Comparison of ENCODE assay signal across 17 cellular contexts in the genomic region with DNA sequence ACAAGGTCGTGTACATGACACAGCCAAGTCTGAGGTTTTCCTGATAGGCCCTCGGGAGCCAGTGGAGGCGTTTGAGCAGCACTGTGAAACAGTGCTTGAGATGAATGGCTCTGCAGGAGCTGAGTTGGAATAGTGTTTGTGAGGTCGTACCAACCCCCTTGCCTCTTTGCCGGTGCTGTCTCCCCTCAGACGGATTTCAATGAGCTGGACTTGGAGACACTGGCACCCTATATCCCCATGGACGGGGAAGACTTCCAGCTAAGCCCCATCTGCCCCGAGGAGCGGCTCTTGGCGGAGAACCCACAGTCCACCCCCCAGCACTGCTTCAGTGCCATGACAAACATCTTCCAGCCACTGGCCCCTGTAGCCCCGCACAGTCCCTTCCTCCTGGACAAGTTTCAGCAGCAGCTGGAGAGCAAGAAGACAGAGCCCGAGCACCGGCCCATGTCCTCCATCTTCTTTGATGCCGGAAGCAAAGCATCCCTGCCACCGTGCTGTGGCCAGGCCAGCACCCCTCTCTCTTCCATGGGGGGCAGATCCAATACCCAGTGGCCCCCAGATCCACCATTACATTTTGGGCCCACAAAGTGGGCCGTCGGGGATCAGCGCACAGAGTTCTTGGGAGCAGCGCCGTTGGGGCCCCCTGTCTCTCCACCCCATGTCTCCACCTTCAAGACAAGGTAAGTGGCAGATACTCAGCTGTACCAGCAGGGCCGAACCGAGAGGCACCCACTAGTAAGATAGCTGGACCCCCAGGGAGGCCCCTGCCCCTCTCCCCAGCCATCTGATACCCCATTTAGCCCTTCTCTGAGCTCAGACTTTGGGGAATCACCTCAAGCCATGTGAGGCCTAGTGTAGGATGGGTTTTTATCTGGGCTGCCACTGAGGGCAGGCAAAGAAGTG.
"Had no signal": no experiment of that assay in that cellular context is flagged by ENCODE, and none has a peak within 500 bp of the region (broad histone marks: within the 10 kb centered on the region; RNA-seq: fewer than 3 reads in every experiment).

No MANE protein-coding gene starts in this region.

- H3K9ac ChIP-seq: parathyroid adenoma, SK-N-SH had no signal

- H3K27me3 Mint-ChIP-seq: activated CD4-positive, alpha-beta memory T cell treated with anti-CD3 and anti-CD28 coated beads, Interleukin-2, amount 10 ng/mL, durations not matched to agents 7 days and 5 days; activated CD4-positive, alpha-beta T cell treated with anti-CD3 and anti-CD28 coated beads for 36 hours; activated naive CD4-positive, alpha-beta T cell treated with anti-CD3 and anti-CD28 coated beads, Interleukin-2, amount 50 U/mL, for 24 hours had no signal

- H3K27ac Mint-ChIP-seq: activated CD4-positive, alpha-beta memory T cell treated with anti-CD3 and anti-CD28 coated beads, Interleukin-2, amount 10 ng/mL, durations not matched to agents 7 days and 5 days; activated CD4-positive, alpha-beta T cell treated with anti-CD3 and anti-CD28 coated beads for 36 hours; activated naive CD4-positive, alpha-beta T cell treated with anti-CD3 and anti-CD28 coated beads, Interleukin-2, amount 50 U/mL, for 24 hours; mesothelial cell of epicardium had no signal

- H3K27me3 ChIP-seq: dorsolateral prefrontal cortex, heart right ventricle, tibial nerve had no signal

- H3K79me2 ChIP-seq: parathyroid adenoma had no signal

- H3K9me2 ChIP-seq: SK-N-SH had no signal

- ATAC-seq: activated CD4-positive, alpha-beta T cell treated with anti-CD3 and anti-CD28 coated beads for 36 hours; heart right ventricle had no signal

- H3K36me3 ChIP-seq: WERI-Rb-1 had no signal

- FAIRE-seq: frontal cortex, keratinocyte had no signal

- H3K27ac ChIP-seq: parathyroid adenoma, tibial nerve, WERI-Rb-1 had no signal

- H3K4me3 Mint-ChIP-seq: activated CD4-positive, alpha-beta memory T cell treated with anti-CD3 and anti-CD28 coated beads, Interleukin-2, amount 10 ng/mL, durations not matched to agents 7 days and 5 days; activated CD4-positive, alpha-beta T cell treated with anti-CD3 and anti-CD28 coated beads for 36 hours; activated naive CD4-positive, alpha-beta T cell treated with anti-CD3 and anti-CD28 coated beads, Interleukin-2, amount 50 U/mL, for 24 hours; mesothelial cell of epicardium; neural crest cell had no signal

- H2AFZ ChIP-seq: parathyroid adenoma had no signal

- DNase-seq: activated CD4-positive, alpha-beta memory T cell treated with anti-CD3 and anti-CD28 coated beads, Interleukin-2, amount 10 ng/mL, durations not matched to agents 7 days and 5 days; activated CD4-positive, alpha-beta T cell treated with anti-CD3 and anti-CD28 coated beads for 36 hours; activated effector memory CD4-positive, alpha-beta T cell treated with Interleukin-2 at 50 U/mL for 16 hours; dorsolateral prefrontal cortex; heart right ventricle; SK-N-SH; stimulated activated CD4-positive, alpha-beta T cell treated with anti-CD3 and anti-CD28 coated beads, Interleukin-15, amount 100 ng/mL, for 24 hours; stimulated activated CD4-positive, alpha-beta T cell treated with anti-CD3 and anti-CD28 coated beads, Interleukin-4, amount 100 ng/mL, for 4 hours; T-helper 1 cell; WERI-Rb-1 had no signal

- H3K4me3 ChIP-seq: dorsolateral prefrontal cortex, heart right ventricle, tibial nerve had no signal

- H3K36me3 Mint-ChIP-seq: activated naive CD4-positive, alpha-beta T cell treated with anti-CD3 and anti-CD28 coated beads, Interleukin-2, amount 50 U/mL, for 24 hours; mesothelial cell of epicardium had no signal

- H3K4me2 ChIP-seq: SK-N-SH had no signal

- H3K9me3 Mint-ChIP-seq: activated CD4-positive, alpha-beta memory T cell treated with anti-CD3 and anti-CD28 coated beads, Interleukin-2, amount 10 ng/mL, durations not matched to agents 7 days and 5 days; activated naive CD4-positive, alpha-beta T cell treated with anti-CD3 and anti-CD28 coated beads, Interleukin-2, amount 50 U/mL, for 24 hours; mesothelial cell of epicardium; neural crest cell had no signal

- H3K4me1 ChIP-seq: parathyroid adenoma had no signal

- H3K9me3 ChIP-seq: heart right ventricle, SK-N-SH, tibial nerve had no signal

- H3K4me1 Mint-ChIP-seq: activated CD4-positive, alpha-beta memory T cell treated with anti-CD3 and anti-CD28 coated beads, Interleukin-2, amount 10 ng/mL, durations not matched to agents 7 days and 5 days; activated CD4-positive, alpha-beta T cell treated with anti-CD3 and anti-CD28 coated beads for 36 hours; activated naive CD4-positive, alpha-beta T cell treated with anti-CD3 and anti-CD28 coated beads, Interleukin-2, amount 50 U/mL, for 24 hours; neural crest cell had no signal
